In genomic region chr9:111603041-111603440, GRCh38 we compare ENCODE assay signal across 18 cellular contexts. TPM values are rescaled to one million over a fixed set of nuclear protein-coding genes. Genes with fewer than 3 reads are reported as not detected.
DNase-seq lines count a peak whose midpoint lies in the region; ATAC-seq and TF ChIP-seq lines count a peak whose summit lies in the region.
"Had no signal": no experiment of that assay in that cellular context is flagged by ENCODE, and none has a peak within 500 bp of the region (broad histone marks: within the 10 kb centered on the region; RNA-seq: fewer than 3 reads in every experiment).

No MANE protein-coding gene starts in this region.

- no peak overlapping the region for H3K4me2 ChIP-seq in mammary epithelial cell (ENCODE audit: insufficient read depth, low read depth, low read length)

- H3K36me3 Mint-ChIP-seq in MCF 10A (ENCODE audit: insufficient read depth, unreplicated experiment) (no peaks in the 10 kb centered on the region), type B pancreatic cell (no peaks in the 10 kb centered on the region)
- H3K36me3 Mint-ChIP-seq in dendritic cell treated with granulocyte-macrophage colony-stimulating factor and Interleukin-4, amounts not matched to agents 40 ng/mL and 50 ng/mL, for 4 days (ENCODE audit: low read depth): peaks cover 8% of the 10 kb centered on the region

- DNase-seq in MCF 10A (ENCODE audit: unreplicated experiment): no peak
- DNase-seq in mammary epithelial cell: no peak
- DNase-seq in lung microvascular endothelial cell (ENCODE audit: low read depth in 2 of 2): peak; percentile 68 to 75
- DNase-seq in type B pancreatic cell (ENCODE audit: extremely low spot score, unreplicated experiment): no peak
- DNase-seq in SKM-1 treated with dmso at 0.1 percent for 144 hours (lab: John Stamatoyannopoulos, UW; ENCODE audit: unreplicated experiment): no peak
- no peak for DNase-seq in stimulated activated naive CD8-positive, alpha-beta T cell treated with anti-CD3 and anti-CD28 coated beads, Interleukin-15, Interleukin-2, amounts not matched to agents 100 U/mL and 50 U/mL, for 24 hours
- no peak for DNase-seq in SW480 (ENCODE audit: low spot score)
- DNase-seq: CD4-positive, alpha-beta T cell; DMS53; EL; HCEC 1CT; KG1; NCI-H1417 treated with DMSO at 0.1 percent for 48 hours; NCI-H187 treated with DMSO at 0.1 percent for 48 hours; NCI-H2227 treated with DMSO at 0.1 percent for 48 hours; NCI-H510A treated with DMSO at 0.1 percent for 48 hours had no signal

- no TSS peak for BruUV-seq in MCF 10A (replicated peaks; lab: Mats Ljungman, UMichigan)
- BruUV-seq in mammary epithelial cell (replicated peaks; lab: Mats Ljungman, UMichigan): no TSS peak

- H3K27me3 ChIP-seq in mammary epithelial cell (ENCODE audit: insufficient read depth, low read length): no peaks in the 10 kb centered on the region

- H3K4me1 Mint-ChIP-seq in MCF 10A (ENCODE audit: insufficient read depth, unreplicated experiment) (peaks cover 11% of the 10 kb centered on the region), type B pancreatic cell (ENCODE audit: unreplicated experiment) (peaks cover 7% of the 10 kb centered on the region)
- H3K4me1 Mint-ChIP-seq in dendritic cell treated with granulocyte-macrophage colony-stimulating factor and Interleukin-4, amounts not matched to agents 40 ng/mL and 50 ng/mL, for 4 days (ENCODE audit: low read depth): peaks cover 22% of the 10 kb centered on the region

- H3K27ac Mint-ChIP-seq in MCF 10A (ENCODE audit: low read depth, unreplicated experiment) (peak overlapping the region; percentile 77), type B pancreatic cell (peak overlapping the region; percentile 51)
- H3K27ac Mint-ChIP-seq in dendritic cell treated with granulocyte-macrophage colony-stimulating factor and Interleukin-4, amounts not matched to agents 40 ng/mL and 50 ng/mL, for 4 days: peak overlapping the region; percentile 35
- H3K27ac Mint-ChIP-seq: CD4-positive, alpha-beta T cell had no signal

- H3K9ac ChIP-seq in mammary epithelial cell (ENCODE audit: insufficient read depth, low read length): no peak overlapping the region

- H3K79me2 ChIP-seq in mammary epithelial cell (ENCODE audit: insufficient read depth, low read length): peaks cover 6% of the 10 kb centered on the region

- POLR2A ChIA-PET in MCF 10A (lab: Yijun Ruan, JAX): interaction anchor here (3.0 kb wide), 1 partner anchor 29 kb away, joined by 13 read pairs; the partner anchor contains the start of gene DNAJC25

- no peak for ATAC-seq in stimulated activated naive CD8-positive, alpha-beta T cell treated with anti-CD3 and anti-CD28 coated beads, Interleukin-15, Interleukin-2, amounts not matched to agents 100 U/mL and 50 U/mL, for 24 hours
- ATAC-seq: GM12878 had no signal

- H3K4me3 ChIP-seq in mammary epithelial cell (replicated peaks in 1 of 3; ENCODE audit: insufficient read depth in 1 of 3, low read depth in 2 of 3, low read length in 3 of 3): no peak overlapping the region
- H3K4me3 ChIP-seq: GM12878 had no signal

- no peaks in the 10 kb centered on the region for H4K20me1 ChIP-seq in mammary epithelial cell (ENCODE audit: insufficient read depth, low read length)

- CTCF ChIA-PET in MCF 10A (lab: Yijun Ruan, JAX): interaction anchor here (1.1 to 1.2 kb wide), 2 partner anchors 19 to 100 kb away, joined by 3 to 5 read pairs; no protein-coding TSS in a partner anchor
- CTCF ChIA-PET in mammary epithelial cell (lab: Charles Lee; ENCODE audit: low non-redundant PET): no interaction called here

- WGBS in mammary epithelial cell (ENCODE audit: low coverage, missing lambda C conversion rate): 93% methylated on average over 4 of the region's 4 CpGs

- H3K9me3 Mint-ChIP-seq in MCF 10A (ENCODE audit: unreplicated experiment) (no peaks in the 10 kb centered on the region), type B pancreatic cell (no peaks in the 10 kb centered on the region)
- H3K9me3 Mint-ChIP-seq in dendritic cell treated with granulocyte-macrophage colony-stimulating factor and Interleukin-4, amounts not matched to agents 40 ng/mL and 50 ng/mL, for 4 days: no peaks in the 10 kb centered on the region
- H3K9me3 Mint-ChIP-seq: CD4-positive, alpha-beta T cell had no signal

- dilution Hi-C loops in mammary epithelial cell (cut with HindIII; ENCODE audit: low sequenced_read_pairs): no loop called here

- H3K27ac ChIP-seq in mammary epithelial cell (ENCODE audit: insufficient read depth, low read depth, low read length): no peak overlapping the region

- no peaks in the 10 kb centered on the region for H3K36me3 ChIP-seq in mammary epithelial cell (ENCODE audit: insufficient read depth, low read length)

- intact Hi-C loops in MCF 10A (cut with micrococcal nuclease) (no loop called here), mammary epithelial cell (cut with micrococcal nuclease) (no loop called here)
- intact Hi-C loops in dendritic cell treated with granulocyte-macrophage colony-stimulating factor and Interleukin-4, amounts not matched to agents 40 ng/mL and 50 ng/mL, for 4 days (cut with micrococcal nuclease): no loop called here

- no peaks in the 10 kb centered on the region for H3K9me3 ChIP-seq in mammary epithelial cell (replicated peaks; ENCODE audit: insufficient read depth, low read length)

- H3K27me3 Mint-ChIP-seq in MCF 10A (ENCODE audit: insufficient read depth, unreplicated experiment) (no peaks in the 10 kb centered on the region), type B pancreatic cell (no peaks in the 10 kb centered on the region)
- H3K27me3 Mint-ChIP-seq in dendritic cell treated with granulocyte-macrophage colony-stimulating factor and Interleukin-4, amounts not matched to agents 40 ng/mL and 50 ng/mL, for 4 days: peaks cover 51% of the 10 kb centered on the region

- H3K4me1 ChIP-seq in mammary epithelial cell (ENCODE audit: insufficient read depth, low read length): peaks cover 11% of the 10 kb centered on the region

- TF ChIP-seq CTCF in MCF 10A (IDR thresholded peaks at IDR 0.05; ENCODE audit: unreplicated experiment) (no peak), mammary epithelial cell (conservative IDR thresholded peaks at IDR 0.05 in 1 of 2, IDR thresholded peaks at IDR 0.05 in 1 of 2; ENCODE audit: extremely low read depth in 1 of 2, insufficient read depth in 1 of 2, low read depth in 1 of 2, low read length in 2 of 2) (no peak), type B pancreatic cell (conservative IDR thresholded peaks at IDR 0.05) (no peak)

- H3K4me3 Mint-ChIP-seq in MCF 10A (ENCODE audit: unreplicated experiment) (no peak overlapping the region), type B pancreatic cell (peak overlapping the region; percentile 25)
- H3K4me3 Mint-ChIP-seq in dendritic cell treated with granulocyte-macrophage colony-stimulating factor and Interleukin-4, amounts not matched to agents 40 ng/mL and 50 ng/mL, for 4 days: no peak overlapping the region
- H3K4me3 Mint-ChIP-seq: CD4-positive, alpha-beta T cell had no signal

- no peak overlapping the region for H2AFZ ChIP-seq in mammary epithelial cell (ENCODE audit: low read depth, low read length)

- in situ Hi-C loops in mammary epithelial cell (cut with MboI; ENCODE audit: low sequenced_read_pairs in 2 of 2): no loop called here

RNA-seq across cellular contexts. Expression of gene PTGR1, which starts 3.6 kb away (rescaled TPM):
- total RNA-seq in MCF 10A (2022) (27.4 and 27.8 TPM in 2 replicates), mammary epithelial cell (10 to 100 TPM; 49.0 to 61.6 TPM), lung microvascular endothelial cell (6.5 and 20.7 TPM in 2 replicates), type B pancreatic cell (ENCODE audit: low replicate concordance) (67.3 and 75.4 TPM in 2 replicates)
- 66.8 TPM for polyA plus RNA-seq in mammary epithelial cell
- polyA minus RNA-seq in mammary epithelial cell: 56.8 TPM

RNA-seq across cellular contexts. Expression of gene DNAJC25, which starts 28.1 kb away (rescaled TPM):
- total RNA-seq in MCF 10A (2022): 10.9 and 11.6 TPM in 2 replicates
- 1 to 10 TPM; 4.5 to 9.4 TPM for total RNA-seq in mammary epithelial cell
- 3.2 TPM for polyA plus RNA-seq in mammary epithelial cell
- not detected for polyA minus RNA-seq in mammary epithelial cell
- 2.0 and 3.6 TPM in 2 replicates for total RNA-seq in lung microvascular endothelial cell
- 9.6 and 13.9 TPM in 2 replicates for total RNA-seq in type B pancreatic cell (ENCODE audit: low replicate concordance)

RNA-seq across cellular contexts. Expression of gene GNG10, which starts 58.4 kb away (rescaled TPM):
- total RNA-seq in MCF 10A (2022) (42.0 and 61.7 TPM in 2 replicates), mammary epithelial cell (10 to 100 TPM; 51.7 to 70.3 TPM), lung microvascular endothelial cell (44.0 and 53.0 TPM in 2 replicates), type B pancreatic cell (ENCODE audit: low replicate concordance) (32.6 and 62.2 TPM in 2 replicates)
- 58.8 TPM for polyA plus RNA-seq in mammary epithelial cell
- 33.7 TPM for polyA minus RNA-seq in mammary epithelial cell

Comparison
In these comparisons a context has a peak if more than half of its experiments do, and no peak if none do; other contexts are left out.
1. DNase-seq: peak in lung microvascular endothelial cell (2 of 2); none in MCF 10A (single experiment), mammary epithelial cell (single experiment), type B pancreatic cell (single experiment), SKM-1 treated with dmso at 0.1 percent for 144 hours (single experiment), stimulated activated naive CD8-positive, alpha-beta T cell treated with anti-CD3 and anti-CD28 coated beads, Interleukin-15, Interleukin-2, amounts not matched to agents 100 U/mL and 50 U/mL, for 24 hours (single experiment) and SW480 (single experiment).
2. Peak in every context shown above with its lines, with median percentiles within 50 percentile points of each other: H3K27ac Mint-ChIP-seq.